20 cellular contexts compared by ENCODE assay signal in the genomic region with DNA sequence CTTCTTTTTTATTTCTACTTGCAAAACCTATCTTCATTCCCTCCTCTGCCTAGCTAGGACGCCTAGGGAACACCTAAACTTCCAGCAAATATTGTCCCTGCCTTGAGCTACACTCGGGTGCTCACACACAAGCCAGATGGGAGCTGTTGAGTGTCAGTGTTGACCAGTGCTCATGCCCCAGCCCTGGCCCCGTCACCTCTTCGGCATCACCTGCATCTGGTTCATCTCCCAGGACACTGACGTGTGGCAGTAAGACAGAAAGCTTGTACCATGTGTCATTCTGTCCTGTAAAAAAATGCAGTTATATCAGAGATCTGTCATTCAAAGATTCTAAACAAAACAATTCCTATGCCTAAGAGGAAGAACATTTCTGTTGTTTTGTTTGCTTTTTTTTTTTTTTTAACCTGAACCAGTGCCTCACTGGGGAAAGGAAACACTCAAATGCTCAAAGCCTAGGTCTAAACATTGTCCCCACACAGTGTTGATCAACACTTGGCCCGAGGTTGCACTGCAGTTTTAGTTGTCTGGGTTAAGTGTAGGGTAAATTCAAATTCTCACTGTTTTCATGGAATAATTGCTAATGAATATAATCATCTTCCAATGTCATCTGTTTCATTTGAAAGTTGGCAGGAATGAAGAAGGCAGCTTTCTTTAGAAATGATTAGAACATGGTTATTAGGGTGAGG.
A peak's percentile ranks its signal among the peaks of the same experiment; 100 is the strongest.
DNase-seq lines count a peak whose midpoint lies in the region; ATAC-seq and TF ChIP-seq lines count a peak whose summit lies in the region.
"Had no signal": no experiment of that assay in that cellular context is flagged by ENCODE, and none has a peak within 500 bp of the region (broad histone marks: within the 10 kb centered on the region; RNA-seq: fewer than 3 reads in every experiment).

No MANE protein-coding gene starts in this region.

- no peaks in the 10 kb centered on the region for H3K9me3 ChIP-seq in right atrium auricular region
- H3K9me3 ChIP-seq in smooth muscle cell (replicated peaks; ENCODE audit: low read depth) = no peaks in the 10 kb centered on the region
- no peaks in the 10 kb centered on the region for H3K9me3 ChIP-seq in PC-9 (ENCODE audit: insufficient read depth, low read depth)
- H3K9me3 ChIP-seq: BE2C, pancreas had no signal

- H3K4me3 ChIP-seq in coronary artery = no peak overlapping the region
- H3K4me3 ChIP-seq in right atrium auricular region = no peak overlapping the region
- H3K4me3 ChIP-seq in smooth muscle cell = no peak overlapping the region
- no peak overlapping the region for H3K4me3 ChIP-seq in PC-9
- H3K4me3 ChIP-seq: pancreas had no signal

- no peaks in the 10 kb centered on the region for H3K9me3 Mint-ChIP-seq in HFFc6
- H3K9me3 Mint-ChIP-seq: activated T-cell treated with anti-CD3 and anti-CD28 coated beads, Interleukin-2, amount 50 U/mL, for 4 hours; stimulated activated naive CD8-positive, alpha-beta T cell treated with anti-CD3 and anti-CD28 coated beads, Interleukin-15, Interleukin-2, amounts not matched to agents 100 ng/mL and 50 ng/mL, for 24 hours had no signal

- peaks cover 0 to 34% of the 10 kb centered on the region in 2 donors for H3K4me1 ChIP-seq in right atrium auricular region
- peaks cover under 1% of the 10 kb centered on the region for H3K4me1 ChIP-seq in smooth muscle cell (ENCODE audit: low read depth)
- no peaks in the 10 kb centered on the region for H3K4me1 ChIP-seq in PC-9 (replicated peaks; ENCODE audit: insufficient read depth)
- H3K4me1 ChIP-seq: BE2C, pancreas had no signal

- POLR2A ChIA-PET in RWPE1 (lab: Yijun Ruan, JAX; ENCODE audit: low non-redundant PET) (no interaction called here), PC-9 (lab: Charles Lee; ENCODE audit: unreplicated experiment) (no interaction called here)

- H3K9ac ChIP-seq in smooth muscle cell (ENCODE audit: low read depth) = no peak overlapping the region

- peak overlapping the region; percentile 30 for H2AFZ ChIP-seq in smooth muscle cell (ENCODE audit: low read depth)
- H2AFZ ChIP-seq in PC-9 = no peak overlapping the region

- H4K20me1 ChIP-seq in smooth muscle cell (ENCODE audit: low read depth) (no peaks in the 10 kb centered on the region), PC-9 (ENCODE audit: insufficient read depth) (no peaks in the 10 kb centered on the region)

- H3K4me1 Mint-ChIP-seq in HFFc6 (ENCODE audit: low read depth) = peaks cover 39% of the 10 kb centered on the region

- H3K79me2 ChIP-seq in smooth muscle cell (ENCODE audit: low read depth) (no peaks in the 10 kb centered on the region), PC-9 (ENCODE audit: low read depth) (no peaks in the 10 kb centered on the region)

- intact Hi-C loops in PC-9 (cut with micrococcal nuclease; ENCODE audit: unreplicated experiment) = no loop called here

- CTCF ChIA-PET in RWPE1 (lab: Yijun Ruan, JAX) = interaction anchor here (0.6 to 0.7 kb wide), 2 partner anchors 236 to 288 kb away, joined by 3 read pairs; no protein-coding TSS in a partner anchor
- CTCF ChIA-PET in PC-9 (lab: Charles Lee) = interaction anchor here (0.7 kb wide), 1 partner anchor 429 kb away, joined by 6 read pairs; no protein-coding TSS in a partner anchor

- DNase-seq in HFFc6 (no peak), coronary artery (ENCODE audit: low spot score) (no peak), right atrium auricular region (ENCODE audit: low spot score) (no peak), smooth muscle cell (lab: John Stamatoyannopoulos, UW; ENCODE audit: unreplicated experiment) (no peak), DMS53 (lab: John Stamatoyannopoulos, UW) (no peak), RWPE1 (ENCODE audit: low spot score) (no peak), PC-9 (no peak)
- DNase-seq: activated CD4-positive, alpha-beta T cell treated with anti-CD3 and anti-CD28 coated beads, Interleukin-2, amount 50 U/mL, for 4 hours; activated T-cell treated with anti-CD3 and anti-CD28 coated beads, Interleukin-2, amount 50 U/mL, for 4 hours; BE2C; central memory CD4-positive, alpha-beta T cell; Karpas-422; NCI-H146; NCI-H446 treated with DMSO at 0.1 percent for 48 hours; OCI-M1; pancreas; stimulated activated CD4-positive, alpha-beta T cell treated with anti-CD3 and anti-CD28 coated beads, Interleukin-12 subunit alpha, Interleukin-12 subunit beta, amount 100 ng/mL, for 4 hours had no signal

- TF ChIP-seq CTCF in HFFc6 (IDR thresholded peaks at IDR 0.05) = no peak
- no peak for TF ChIP-seq CTCF in coronary artery (IDR thresholded peaks at IDR 0.05)
- TF ChIP-seq CTCF in right atrium auricular region (IDR thresholded peaks at IDR 0.05) = no peak
- TF ChIP-seq CTCF in smooth muscle cell (IDR thresholded peaks at IDR 0.05; ENCODE audit: borderline replicate concordance, insufficient read depth, poor library complexity, severe bottlenecking) = no peak
- no peak for TF ChIP-seq CTCF in RWPE1 (conservative IDR thresholded peaks at IDR 0.05; ENCODE audit: low read depth)
- TF ChIP-seq CTCF in PC-9 (conservative IDR thresholded peaks at IDR 0.05) = no peak

- peak overlapping the region; percentile 76 for H3K4me2 ChIP-seq in smooth muscle cell
- H3K4me2 ChIP-seq in PC-9 = no peak overlapping the region

- ATAC-seq in HG03378 (IDR thresholded peaks at IDR 0.05; ENCODE audit: unreplicated experiment) = no peak
- ATAC-seq: activated T-cell treated with anti-CD3 and anti-CD28 coated beads, Interleukin-2, amount 50 U/mL, for 4 hours had no signal

- H3F3A ChIP-seq in smooth muscle cell (ENCODE audit: low read depth) (no peaks in the 10 kb centered on the region), PC-9 (ENCODE audit: insufficient read depth, low read depth) (no peaks in the 10 kb centered on the region)

- no peaks in the 10 kb centered on the region for H3K27me3 ChIP-seq in right atrium auricular region
- H3K27me3 ChIP-seq in smooth muscle cell (ENCODE audit: low read depth) = no peaks in the 10 kb centered on the region
- no peaks in the 10 kb centered on the region for H3K27me3 ChIP-seq in PC-9 (ENCODE audit: insufficient read depth, low read depth)
- H3K27me3 ChIP-seq: BE2C, pancreas had no signal

- H3K27ac ChIP-seq in coronary artery = peak overlapping the region; percentile 73 to 83
- peak overlapping the region; percentile 2 to 61 for H3K27ac ChIP-seq in right atrium auricular region
- peak overlapping the region; percentile 82 for H3K27ac ChIP-seq in smooth muscle cell (ENCODE audit: low read depth)
- no peak overlapping the region for H3K27ac ChIP-seq in RWPE1
- H3K27ac ChIP-seq in PC-9 = no peak overlapping the region
- H3K27ac ChIP-seq: pancreas had no signal

- WGBS in smooth muscle cell (ENCODE audit: low lambda C conversion rate) = 78% methylated on average over 6 of the region's 6 CpGs

- H3K36me3 ChIP-seq in right atrium auricular region = no peaks in the 10 kb centered on the region
- no peaks in the 10 kb centered on the region for H3K36me3 ChIP-seq in smooth muscle cell (ENCODE audit: low read depth)
- H3K36me3 ChIP-seq in PC-9 (ENCODE audit: low read depth) = no peaks in the 10 kb centered on the region
- H3K36me3 ChIP-seq: BE2C, pancreas had no signal

- H3K27me3 Mint-ChIP-seq in HFFc6 (ENCODE audit: insufficient read depth) = no peaks in the 10 kb centered on the region; the same call in 1 of the 2 replicates

- peak overlapping the region; percentile 63; the same call in 1 of the 2 replicates for H3K4me3 Mint-ChIP-seq in HFFc6
- H3K4me3 Mint-ChIP-seq: activated naive CD8-positive, alpha-beta T cell; activated T-cell treated with anti-CD3 and anti-CD28 coated beads, Interleukin-2, amount 50 U/mL, for 4 hours; stimulated activated naive CD8-positive, alpha-beta T cell treated with anti-CD3 and anti-CD28 coated beads, Interleukin-15, Interleukin-2, amounts not matched to agents 100 ng/mL and 50 ng/mL, for 24 hours had no signal

- no peaks in the 10 kb centered on the region for H3K9me2 ChIP-seq in PC-9 (ENCODE audit: insufficient read depth)

- peak overlapping the region; percentile 89 for H3K27ac Mint-ChIP-seq in HFFc6
- H3K27ac Mint-ChIP-seq: activated naive CD8-positive, alpha-beta T cell; stimulated activated naive CD8-positive, alpha-beta T cell treated with anti-CD3 and anti-CD28 coated beads, Interleukin-15, Interleukin-2, amounts not matched to agents 100 ng/mL and 50 ng/mL, for 24 hours had no signal

- no TSS peak for BruUV-seq in PC-9 (replicated peaks; lab: Mats Ljungman, UMichigan)

- no peaks in the 10 kb centered on the region for H3K36me3 Mint-ChIP-seq in HFFc6 (ENCODE audit: low read depth)
- H3K36me3 Mint-ChIP-seq: activated naive CD8-positive, alpha-beta T cell had no signal

Comparison
In these comparisons a context has a peak if more than half of its experiments do, and no peak if none do; other contexts are left out.
1. H3K27ac ChIP-seq: peak in coronary artery (2 of 2), right atrium auricular region (2 of 2) and smooth muscle cell (single experiment); none in RWPE1 (single experiment) and PC-9 (single experiment).